Comparison of ENCODE assay signal across 1 cellular context in the genomic region with DNA sequence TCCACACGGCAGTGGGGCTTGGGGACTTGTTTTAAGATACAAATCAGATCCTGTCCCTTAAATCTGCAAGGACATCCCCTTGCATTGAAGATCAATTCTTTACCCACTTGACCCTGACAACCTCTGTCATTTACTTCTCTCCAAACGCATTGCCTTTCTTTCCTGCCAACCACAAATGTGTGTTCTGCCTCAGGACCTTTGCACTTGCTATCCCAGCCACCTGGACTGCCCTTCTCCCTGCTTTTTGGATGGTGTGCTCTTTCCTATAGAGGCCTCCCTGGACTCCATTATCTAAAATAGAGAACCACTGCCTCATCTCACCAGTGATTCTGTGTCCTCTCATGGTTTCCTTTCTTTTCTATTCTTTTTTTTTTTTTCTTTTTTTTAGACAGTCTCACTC.
TF ChIP-seq lines count a peak whose summit lies in the region.

No MANE protein-coding gene starts in this region.

TF ChIP-seq in HepG2, 621 proteins besides CTCF, POLR2A, EP300 and RAD21:
- TF ChIP-seq KDM1A (CRISPR knock-in tag; IDR thresholded peaks at IDR 0.05) (peak; percentile 74), HDAC1 (CRISPR knock-in tag; IDR thresholded peaks at IDR 0.05) (no peak), ZNF24 (IDR thresholded peaks at IDR 0.05) (no peak), ZMYM3 (CRISPR knock-in tag; IDR thresholded peaks at IDR 0.05) (peak; percentile 84), ZFY (CRISPR knock-in tag; IDR thresholded peaks at IDR 0.05) (no peak), ZNF678 (CRISPR knock-in tag; IDR thresholded peaks at IDR 0.05) (no peak)
